Comparison of ENCODE assay signal across 8 cellular contexts in the genomic region with DNA sequence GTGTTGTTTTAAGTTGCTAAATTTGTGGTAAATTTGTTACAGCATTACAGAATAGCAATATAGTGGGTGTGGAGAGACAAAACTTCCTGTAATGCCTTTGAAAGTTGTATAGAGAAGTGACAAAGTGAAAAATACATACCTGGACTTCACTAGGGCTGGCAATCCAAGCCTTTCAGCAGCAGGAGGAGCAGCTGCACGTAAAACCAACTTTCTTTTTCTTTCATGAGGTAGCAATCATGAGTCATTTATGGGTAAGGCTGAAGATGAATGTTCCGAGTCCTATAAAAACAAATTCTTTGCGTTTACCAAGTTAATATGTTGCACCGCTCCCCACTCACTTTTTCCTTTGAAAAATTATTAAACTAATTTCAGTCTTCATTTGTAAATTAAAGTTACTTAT.
DNase-seq lines count a peak whose midpoint lies in the region; ATAC-seq and TF ChIP-seq lines count a peak whose summit lies in the region.

No MANE protein-coding gene starts in this region.

- no peaks in the 10 kb centered on the region for H3K27me3 ChIP-seq in brain microvascular endothelial cell (replicated peaks)

- H3K4me1 Mint-ChIP-seq in stimulated activated effector memory CD8-positive, alpha-beta T cell treated with anti-CD3 and anti-CD28 coated beads, Interleukin-12 subunit alpha, Interleukin-12 subunit beta, amount 100 ng/mL, for 72 hours = peaks cover 6% of the 10 kb centered on the region

- no peak overlapping the region for H3K27ac Mint-ChIP-seq in activated naive CD4-positive, alpha-beta T cell treated with anti-CD3 and anti-CD28 coated beads, Interleukin-2, amount 50 U/mL, for 72 hours
- H3K27ac Mint-ChIP-seq in stimulated activated effector memory CD8-positive, alpha-beta T cell treated with anti-CD3 and anti-CD28 coated beads, Interleukin-12 subunit alpha, Interleukin-12 subunit beta, amount 100 ng/mL, for 72 hours = no peak overlapping the region

- TF ChIP-seq CTCF in NB4 (IDR thresholded peaks at IDR 0.05; ENCODE audit: low read depth, low read length) (no peak), brain microvascular endothelial cell (IDR thresholded peaks at IDR 0.05; ENCODE audit: low read depth, low read length, missing control alignments) (peak; percentile 62)

- no peaks in the 10 kb centered on the region for H3K9me3 Mint-ChIP-seq in activated naive CD4-positive, alpha-beta T cell treated with anti-CD3 and anti-CD28 coated beads, Interleukin-2, amount 50 U/mL, for 72 hours
- no peaks in the 10 kb centered on the region for H3K9me3 Mint-ChIP-seq in stimulated activated effector memory CD8-positive, alpha-beta T cell treated with anti-CD3 and anti-CD28 coated beads, Interleukin-12 subunit alpha, Interleukin-12 subunit beta, amount 100 ng/mL, for 72 hours

- no peaks in the 10 kb centered on the region for H3K36me3 ChIP-seq in brain microvascular endothelial cell (replicated peaks)

- no peak overlapping the region for H3K4me3 Mint-ChIP-seq in stimulated activated effector memory CD8-positive, alpha-beta T cell treated with anti-CD3 and anti-CD28 coated beads, Interleukin-12 subunit alpha, Interleukin-12 subunit beta, amount 100 ng/mL, for 72 hours

- H3K36me3 Mint-ChIP-seq in activated naive CD4-positive, alpha-beta T cell treated with anti-CD3 and anti-CD28 coated beads, Interleukin-2, amount 50 U/mL, for 72 hours = no peaks in the 10 kb centered on the region
- H3K36me3 Mint-ChIP-seq in stimulated activated effector memory CD8-positive, alpha-beta T cell treated with anti-CD3 and anti-CD28 coated beads, Interleukin-12 subunit alpha, Interleukin-12 subunit beta, amount 100 ng/mL, for 72 hours = no peaks in the 10 kb centered on the region

- in situ Hi-C loops in brain microvascular endothelial cell (cut with HindIII; ENCODE audit: low pct_ligation_motif_present, low sequenced_read_pairs) = no loop called here

- DNase-seq in activated naive CD4-positive, alpha-beta T cell treated with anti-CD3 and anti-CD28 coated beads, Interleukin-2, amount 50 U/mL, for 72 hours (ENCODE audit: low spot score in 2 of 2) = no peak
- no peak for DNase-seq in activated naive CD4-positive, alpha-beta T cell treated with Interleukin-2 at 50 U/mL for 16 hours
- DNase-seq in NB4 (ENCODE audit: low read depth) (peak; percentile 14), brain microvascular endothelial cell (no peak)
- DNase-seq in stimulated activated effector memory CD8-positive, alpha-beta T cell treated with anti-CD3 and anti-CD28 coated beads, Interleukin-12 subunit alpha, Interleukin-12 subunit beta, amount 100 ng/mL, for 72 hours (ENCODE audit: low spot score in 2 of 2) = no peak
- DNase-seq in activated CD4-positive, alpha-beta T cell treated with anti-CD3 and anti-CD28 coated beads, Interleukin-2, amount 50 U/mL, for 1 hour = no peak

- H3K4me3 ChIP-seq in NB4 (ENCODE audit: low read depth, low read length) (no peak overlapping the region), brain microvascular endothelial cell (ENCODE audit: low read depth, low read length) (no peak overlapping the region)

- H3K27ac ChIP-seq in brain microvascular endothelial cell = no peak overlapping the region

- ATAC-seq in activated naive CD4-positive, alpha-beta T cell treated with anti-CD3 and anti-CD28 coated beads, Interleukin-2, amount 50 U/mL, for 72 hours = peak; percentile 47 to 73
- ATAC-seq in stimulated activated effector memory CD8-positive, alpha-beta T cell treated with anti-CD3 and anti-CD28 coated beads, Interleukin-12 subunit alpha, Interleukin-12 subunit beta, amount 100 ng/mL, for 72 hours = peak; percentile 68
- ATAC-seq in HG02870 (IDR thresholded peaks at IDR 0.05; ENCODE audit: unreplicated experiment) (no peak), HG02642 (IDR thresholded peaks at IDR 0.05; ENCODE audit: poor library complexity, unreplicated experiment) (no peak)

- no peak for TF ChIP-seq POLR2A in NB4 (IDR thresholded peaks at IDR 0.05; ENCODE audit: extremely low read depth, insufficient read length)

Comparison
In these comparisons a context has a peak if more than half of its experiments do, and no peak if none do; other contexts are left out.
1. ATAC-seq: peak in activated naive CD4-positive, alpha-beta T cell treated with anti-CD3 and anti-CD28 coated beads, Interleukin-2, amount 50 U/mL, for 72 hours (2 of 2) and stimulated activated effector memory CD8-positive, alpha-beta T cell treated with anti-CD3 and anti-CD28 coated beads, Interleukin-12 subunit alpha, Interleukin-12 subunit beta, amount 100 ng/mL, for 72 hours (single experiment); none in HG02870 (single experiment) and HG02642 (single experiment).